17 cellular contexts compared by ENCODE assay signal in genomic region chr9:69086312-69086711, GRCh38. TPM values are rescaled to one million over a fixed set of nuclear protein-coding genes. Genes with fewer than 3 reads are reported as not detected.
"Had no signal": no experiment of that assay in that cellular context is flagged by ENCODE, and none has a peak within 500 bp of the region (broad histone marks: within the 10 kb centered on the region; RNA-seq: fewer than 3 reads in every experiment).

No MANE protein-coding gene starts in this region.

- H3K4me3 ChIP-seq: ascending aorta, coronary artery, gastroesophageal sphincter, smooth muscle cell, tibial artery, uterus had no signal

- DNase-seq: activated CD4-positive, alpha-beta T cell treated with anti-CD3 and anti-CD28 coated beads for 4 hours; activated CD8-positive, alpha-beta memory T cell treated with anti-CD3 and anti-CD28 coated beads, Interleukin-2, amount 50 U/mL, for 48 hours; activated CD8-positive, alpha-beta T cell treated with anti-CD3 and anti-CD28 coated beads for 36 hours; activated naive CD4-positive, alpha-beta T cell; effector memory CD4-positive, alpha-beta T cell; hypothalamus; retina; T-helper 1 cell; tibial artery; uterus had no signal

- ATAC-seq: activated CD8-positive, alpha-beta T cell treated with anti-CD3 and anti-CD28 coated beads for 36 hours; gastroesophageal sphincter; stimulated activated effector memory CD8-positive, alpha-beta T cell treated with anti-CD3 and anti-CD28 coated beads, Interleukin-12 subunit alpha, Interleukin-12 subunit beta, amount 100 ng/mL, for 72 hours had no signal

- H3K27me3 ChIP-seq: ascending aorta, gastroesophageal sphincter, tibial artery, uterus had no signal

- H3K4me1 ChIP-seq: uterus had no signal

- H3K9me3 ChIP-seq: ascending aorta, gastroesophageal sphincter, tibial artery, uterus had no signal

- H3K27ac ChIP-seq: ascending aorta, coronary artery, epithelial cell of prostate, gastroesophageal sphincter, tibial artery, uterus, VCaP had no signal

- H3K36me3 ChIP-seq: ascending aorta, gastroesophageal sphincter, tibial artery, uterus had no signal

RNA-seq across cellular contexts. Expression of gene FXN, which starts 50.8 kb away (rescaled TPM):
- total RNA-seq: ascending aorta had no signal
